Comparison of ENCODE assay signal across 30 cellular contexts in genomic region chr10:51729822-51730530, GRCh38.
"Had no signal": no experiment of that assay in that cellular context is flagged by ENCODE, and none has a peak within 500 bp of the region (broad histone marks: within the 10 kb centered on the region; RNA-seq: fewer than 3 reads in every experiment).

No MANE protein-coding gene starts in this region.

- H3K36me3 ChIP-seq: adrenal gland, ascending aorta, brain microvascular endothelial cell, sigmoid colon, upper lobe of left lung had no signal

- H3K4me3 ChIP-seq: adrenal gland, ascending aorta, sigmoid colon, testis, upper lobe of left lung had no signal

- H3K27ac ChIP-seq: adrenal gland, brain microvascular endothelial cell, sigmoid colon, testis, upper lobe of left lung had no signal

- ATAC-seq: activated CD4-positive, alpha-beta T cell treated with anti-CD3 and anti-CD28 coated beads for 36 hours; activated T-helper 17 cell treated with anti-CD3 and anti-CD28 coated beads, Interleukin-2, amount 50 U/mL, for 72 hours; left ventricle myocardium superior had no signal

- H3K9me3 ChIP-seq: adrenal gland, ascending aorta, sigmoid colon, testis, upper lobe of left lung had no signal

- H3K4me1 ChIP-seq: adrenal gland, testis, upper lobe of left lung had no signal

- DNase-seq: activated B cell treated with CpG ODN at 0.5 μM for 24 hours; activated CD4-positive, alpha-beta T cell treated with anti-CD3 and anti-CD28 coated beads for 36 hours; activated CD4-positive, alpha-beta T cell treated with anti-CD3 and anti-CD28 coated beads, Interleukin-2, amount 50 U/mL, for 4 hours; activated CD8-positive, alpha-beta memory T cell treated with anti-CD3 and anti-CD28 coated beads for 24 hours; activated CD8-positive, alpha-beta memory T cell treated with anti-CD3 and anti-CD28 coated beads, Interleukin-2, amount 50 U/mL, for 4 hours; activated T-cell treated with anti-CD3 and anti-CD28 coated beads, Interleukin-2, amount 50 U/mL, for 24 hours; adrenal gland; brain microvascular endothelial cell; caudate nucleus; dermis blood vessel endothelial cell; effector CD8-positive, alpha-beta T cell; erythroblast; foreskin fibroblast; glutamatergic neuron; hippocampal formation; kidney glomerular epithelial cell; left ventricle myocardium superior; mammary epithelial cell; nephron progenitor cell; nucleus accumbens; sigmoid colon; stimulated activated CD4-positive, alpha-beta T cell treated with anti-CD3 and anti-CD28 coated beads, Interleukin-2, amount 100 ng/mL, for 48 hours; stimulated activated CD8-positive, alpha-beta memory T cell treated with anti-CD3 and anti-CD28 coated beads, Interleukin-4, amount 100 ng/mL, for 48 hours; stimulated activated naive CD4-positive, alpha-beta T cell; T-helper 1 cell; T1000; testis; upper lobe of left lung had no signal

- H3K27me3 ChIP-seq: adrenal gland, ascending aorta, brain microvascular endothelial cell, sigmoid colon, testis, upper lobe of left lung had no signal
